Comparison of ENCODE assay signal across 8 cellular contexts in genomic region chr10:23437987-23438546, GRCh38. TPM values are rescaled to one million over a fixed set of nuclear protein-coding genes. Genes with fewer than 3 reads are reported as not detected.
DNase-seq lines count a peak whose midpoint lies in the region; ATAC-seq lines count a peak whose summit lies in the region.

No MANE protein-coding gene starts in this region.

- 97% methylated on average over 20 of the region's 20 CpGs for WGBS in aorta, 2 donors

- H3K27me3 Mint-ChIP-seq in stimulated activated naive CD8-positive, alpha-beta T cell treated with anti-CD3 and anti-CD28 coated beads, Interleukin-15, Interleukin-2, amounts not matched to agents 100 ng/mL and 50 ng/mL, for 24 hours, result no peaks in the 10 kb centered on the region
- H3K27me3 Mint-ChIP-seq in central memory CD8-positive, alpha-beta T cell, result no peaks in the 10 kb centered on the region

- peaks cover 38% of the 10 kb centered on the region for H3K4me1 Mint-ChIP-seq in stimulated activated naive CD8-positive, alpha-beta T cell treated with anti-CD3 and anti-CD28 coated beads, Interleukin-15, Interleukin-2, amounts not matched to agents 100 ng/mL and 50 ng/mL, for 24 hours (ENCODE audit: low read depth)
- H3K4me1 Mint-ChIP-seq in central memory CD8-positive, alpha-beta T cell, result peaks cover 36% of the 10 kb centered on the region

- peak overlapping the region in 1 of 2 donors; percentile 67 for H3K27ac ChIP-seq in aorta (ENCODE audit: low read depth in 1 of 2, low read length in 2 of 2)

- H3K9me3 Mint-ChIP-seq in stimulated activated naive CD8-positive, alpha-beta T cell treated with anti-CD3 and anti-CD28 coated beads, Interleukin-15, Interleukin-2, amounts not matched to agents 100 ng/mL and 50 ng/mL, for 24 hours, result no peaks in the 10 kb centered on the region
- no peaks in the 10 kb centered on the region for H3K9me3 Mint-ChIP-seq in central memory CD8-positive, alpha-beta T cell

- H3K9me3 ChIP-seq in mucosa of stomach (ENCODE audit: control insufficient read depth, low read length) (no peaks in the 10 kb centered on the region), aorta (ENCODE audit: control insufficient read depth, low read length) (no peaks in the 10 kb centered on the region)

- H3K4me3 Mint-ChIP-seq in stimulated activated naive CD8-positive, alpha-beta T cell treated with anti-CD3 and anti-CD28 coated beads, Interleukin-15, Interleukin-2, amounts not matched to agents 100 ng/mL and 50 ng/mL, for 24 hours, result peak overlapping the region; percentile 79
- peak overlapping the region; percentile 85 for H3K4me3 Mint-ChIP-seq in central memory CD8-positive, alpha-beta T cell

- H3K36me3 ChIP-seq in mucosa of stomach (ENCODE audit: control insufficient read depth, insufficient read depth, low read length) (no peaks in the 10 kb centered on the region), aorta (ENCODE audit: control insufficient read depth in 1 of 2, insufficient read depth in 2 of 2, low read length in 1 of 2) (no peaks in the 10 kb centered on the region)

- intact Hi-C loops in aorta (cut with DNase I), result no loop called here

- H3K4me1 ChIP-seq in mucosa of stomach (ENCODE audit: control insufficient read depth, insufficient read depth, low read length), result peaks cover 22% of the 10 kb centered on the region
- peaks cover 0 to 3% of the 10 kb centered on the region in 2 donors for H3K4me1 ChIP-seq in aorta (ENCODE audit: control insufficient read depth in 1 of 2, insufficient read depth in 2 of 2, low read length in 2 of 2)

- H3K4me3 ChIP-seq in mucosa of stomach (ENCODE audit: low read length) (no peak overlapping the region), aorta (ENCODE audit: low read length in 2 of 2) (no peak overlapping the region)

- H3K27me3 ChIP-seq in mucosa of stomach (ENCODE audit: control insufficient read depth, insufficient read depth, low read length), result no peaks in the 10 kb centered on the region
- no peaks in the 10 kb centered on the region for H3K27me3 ChIP-seq in aorta (ENCODE audit: control insufficient read depth in 1 of 2, insufficient read depth in 2 of 2, low read length in 1 of 2)

- H3K36me3 Mint-ChIP-seq in stimulated activated naive CD8-positive, alpha-beta T cell treated with anti-CD3 and anti-CD28 coated beads, Interleukin-15, Interleukin-2, amounts not matched to agents 100 ng/mL and 50 ng/mL, for 24 hours (ENCODE audit: low read depth), result peaks cover 13% of the 10 kb centered on the region
- H3K36me3 Mint-ChIP-seq in central memory CD8-positive, alpha-beta T cell (ENCODE audit: insufficient read depth), result peaks cover 14% of the 10 kb centered on the region

- DNase-seq in stimulated activated naive CD8-positive, alpha-beta T cell treated with anti-CD3 and anti-CD28 coated beads, Interleukin-15, Interleukin-2, amounts not matched to agents 100 U/mL and 50 U/mL, for 24 hours, result no peak
- DNase-seq in central memory CD8-positive, alpha-beta T cell (ENCODE audit: low spot score in 2 of 2), result no peak
- DNase-seq in NCI-H187 treated with DMSO at 0.1 percent for 48 hours (lab: John Stamatoyannopoulos, UW), result no peak
- no peak for DNase-seq in DMS53 treated with DMSO at 0.1 percent for 48 hours (lab: John Stamatoyannopoulos, UW; ENCODE audit: unreplicated experiment)
- no peak for DNase-seq in aorta

- peak overlapping the region; percentile 86 for H3K27ac Mint-ChIP-seq in stimulated activated naive CD8-positive, alpha-beta T cell treated with anti-CD3 and anti-CD28 coated beads, Interleukin-15, Interleukin-2, amounts not matched to agents 100 ng/mL and 50 ng/mL, for 24 hours
- peak overlapping the region; percentile 97 for H3K27ac Mint-ChIP-seq in central memory CD8-positive, alpha-beta T cell (ENCODE audit: low read depth)

- H3K9ac ChIP-seq in mucosa of stomach (ENCODE audit: low read length), result peak overlapping the region; percentile 69

- ATAC-seq in stimulated activated naive CD8-positive, alpha-beta T cell treated with anti-CD3 and anti-CD28 coated beads, Interleukin-15, Interleukin-2, amounts not matched to agents 100 U/mL and 50 U/mL, for 24 hours, result no peak
- ATAC-seq in central memory CD8-positive, alpha-beta T cell (replicated peaks; ENCODE audit: extremely low read depth, poor library complexity, severe bottlenecking), result no peak
- ATAC-seq in GM19463 (IDR thresholded peaks at IDR 0.05; ENCODE audit: unreplicated experiment) (no peak), aorta (ENCODE audit: low FRiP score) (no peak)

RNA-seq across cellular contexts. Expression of gene OTUD1, which starts 0.8 kb away (rescaled TPM):
- 10 to 100 TPM; 19.8 to 23.5 TPM for total RNA-seq in aorta
- 10 to 100 TPM in 1 of 2 donors, 1 to 10 TPM in 1; 8.0 to 10.4 TPM for polyA plus RNA-seq in aorta
